ENCODE assay signal across 1 cellular context in the genomic region with DNA sequence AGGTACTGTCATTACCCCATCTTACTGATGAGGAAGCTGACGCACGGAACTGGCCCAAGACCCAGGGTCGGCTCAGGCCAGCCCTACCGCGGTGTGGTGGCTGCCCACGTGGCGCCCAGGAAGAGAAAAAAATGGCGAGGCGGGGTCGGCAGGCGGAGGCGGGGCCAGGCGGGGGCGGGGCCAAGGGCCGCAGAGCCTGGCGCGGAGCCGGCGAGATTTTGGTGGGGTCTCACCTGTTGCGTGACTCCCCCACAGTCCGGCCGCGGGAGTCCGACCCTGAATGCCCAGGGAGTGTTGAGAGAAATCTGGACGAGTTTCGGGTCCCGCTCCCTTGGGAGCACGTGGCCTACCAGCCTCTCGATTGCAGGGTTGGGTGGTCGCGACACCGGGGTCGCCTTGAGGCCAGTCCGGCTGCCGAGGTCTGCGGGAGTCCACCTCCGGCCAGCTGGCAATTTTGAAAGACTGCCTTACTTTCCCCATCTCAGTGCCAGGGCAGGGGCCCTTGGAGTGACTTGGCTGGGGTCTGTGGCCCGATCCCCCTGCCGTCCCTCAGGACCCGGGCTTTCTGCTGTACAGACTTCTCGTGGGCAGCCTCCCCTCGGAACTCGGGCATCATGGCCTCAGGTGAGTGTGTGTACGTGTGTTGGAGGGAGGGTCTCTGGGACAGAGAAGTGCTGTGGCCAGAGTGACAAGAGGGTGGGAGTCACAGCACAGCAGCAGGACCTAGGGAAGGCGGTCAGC.
TF ChIP-seq lines count a peak whose summit lies in the region.

TSS of gene AMPD2 (plus strand) at position 183 of the 741 bp plus-strand sequence. CDS start 1,339 bp downstream, outside the sequence.

TF ChIP-seq in HCT116, 20 proteins besides CTCF, POLR2A, EP300 and RAD21 (continued from another document):
- peak; percentile 77 for TF ChIP-seq POLR2AphosphoS5 (IDR thresholded peaks at IDR 0.05; ENCODE audit: low read depth, low read length)
- no peak for TF ChIP-seq ATF3 (IDR thresholded peaks at IDR 0.05)
- TF ChIP-seq EZH2phosphoT487 (IDR thresholded peaks at IDR 0.05; ENCODE audit: borderline replicate concordance): no peak
- peak; percentile 80 for TF ChIP-seq SIN3A (IDR thresholded peaks at IDR 0.05; ENCODE audit: low read depth)
- TF ChIP-seq SP1 (IDR thresholded peaks at IDR 0.05; ENCODE audit: low read depth): no peak
- peak; percentile 83 for TF ChIP-seq YY1 (IDR thresholded peaks at IDR 0.05; ENCODE audit: extremely low read depth, insufficient replicate concordance, low read depth, low read length)
- no peak for TF ChIP-seq TCF7L2 (IDR thresholded peaks at IDR 0.05; ENCODE audit: borderline replicate concordance, extremely low read depth, insufficient read depth, insufficient read length)
- TF ChIP-seq JUND (IDR thresholded peaks at IDR 0.05): no peak
- TF ChIP-seq, protein P1, sequence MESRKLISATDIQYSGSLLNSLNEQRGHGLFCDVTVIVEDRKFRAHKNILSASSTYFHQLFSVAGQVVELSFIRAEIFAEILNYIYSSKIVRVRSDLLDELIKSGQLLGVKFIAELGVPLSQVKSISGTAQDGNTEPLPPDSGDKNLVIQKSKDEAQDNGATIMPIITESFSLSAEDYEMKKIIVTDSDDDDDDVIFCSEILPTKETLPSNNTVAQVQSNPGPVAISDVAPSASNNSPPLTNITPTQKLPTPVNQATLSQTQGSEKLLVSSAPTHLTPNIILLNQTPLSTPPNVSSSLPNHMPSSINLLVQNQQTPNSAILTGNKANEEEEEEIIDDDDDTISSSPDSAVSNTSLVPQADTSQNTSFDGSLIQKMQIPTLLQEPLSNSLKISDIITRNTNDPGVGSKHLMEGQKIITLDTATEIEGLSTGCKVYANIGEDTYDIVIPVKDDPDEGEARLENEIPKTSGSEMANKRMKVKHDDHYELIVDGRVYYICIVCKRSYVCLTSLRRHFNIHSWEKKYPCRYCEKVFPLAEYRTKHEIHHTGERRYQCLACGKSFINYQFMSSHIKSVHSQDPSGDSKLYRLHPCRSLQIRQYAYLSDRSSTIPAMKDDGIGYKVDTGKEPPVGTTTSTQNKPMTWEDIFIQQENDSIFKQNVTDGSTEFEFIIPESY (IDR thresholded peaks at IDR 0.05; ENCODE audit: extremely low read depth, insufficient replicate concordance, low read length): no peak
- TF ChIP-seq CEBPB (IDR thresholded peaks at IDR 0.05; ENCODE audit: low read depth): no peak
- TF ChIP-seq, protein P2, sequence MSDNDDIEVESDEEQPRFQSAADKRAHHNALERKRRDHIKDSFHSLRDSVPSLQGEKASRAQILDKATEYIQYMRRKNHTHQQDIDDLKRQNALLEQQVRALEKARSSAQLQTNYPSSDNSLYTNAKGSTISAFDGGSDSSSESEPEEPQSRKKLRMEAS (IDR thresholded peaks at IDR 0.05): peak; percentile 99
- peak; percentile 48; the same call in 1 of the 2 replicates for TF ChIP-seq ZFX (IDR thresholded peaks at IDR 0.05)
- TF ChIP-seq FOSL1 (IDR thresholded peaks at IDR 0.05; ENCODE audit: low read depth): no peak
TF ChIP-seq in HCT116: peak in this region for 6.
